13 cellular contexts compared by ENCODE assay signal in the genomic region with DNA sequence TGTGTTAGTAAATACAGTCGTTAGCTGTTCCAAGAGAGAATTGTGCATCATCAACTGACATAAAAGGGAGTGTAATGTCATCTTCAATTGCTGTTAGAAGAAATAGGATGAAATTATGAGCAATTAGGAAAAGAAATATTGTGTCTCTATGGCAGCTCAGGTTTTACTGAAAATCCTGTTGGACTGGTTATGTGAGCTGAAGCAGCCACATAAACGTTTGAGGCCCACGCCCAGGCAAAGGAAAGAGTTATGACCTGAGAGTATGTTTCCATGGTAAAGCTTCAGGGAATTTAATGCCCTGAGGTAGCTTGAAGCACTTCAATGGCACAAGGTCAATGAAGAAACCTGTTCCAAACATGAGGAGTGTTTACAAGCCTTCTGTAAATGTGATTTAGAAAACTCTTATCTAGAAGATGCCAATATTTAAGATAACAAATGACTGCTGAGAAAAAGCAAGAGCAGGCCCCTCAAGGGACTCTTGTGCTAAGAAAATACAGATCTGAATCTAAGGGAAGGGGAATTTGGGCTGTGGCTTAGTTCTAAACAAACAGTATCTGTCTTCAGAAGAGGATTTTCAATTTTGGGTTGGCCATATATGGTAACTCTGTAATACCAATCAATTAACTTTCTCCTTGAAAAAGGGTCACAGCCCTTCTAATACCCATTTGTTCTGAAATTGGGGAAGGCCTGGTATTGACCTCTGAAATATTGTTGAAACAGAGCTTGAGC.
A peak's percentile ranks its signal among the peaks of the same experiment; 100 is the strongest.
DNase-seq lines count a peak whose midpoint lies in the region; ATAC-seq and TF ChIP-seq lines count a peak whose summit lies in the region.
"Had no signal": no experiment of that assay in that cellular context is flagged by ENCODE, and none has a peak within 500 bp of the region (broad histone marks: within the 10 kb centered on the region; RNA-seq: fewer than 3 reads in every experiment).

No MANE protein-coding gene starts in this region.

- H3F3A ChIP-seq in PC-3 (ENCODE audit: low read length, unreplicated experiment), result no peaks in the 10 kb centered on the region

- H2AFZ ChIP-seq in ACC112 (ENCODE audit: low read length, unreplicated experiment), result peak overlapping the region; percentile 41
- no peak overlapping the region for H2AFZ ChIP-seq in PC-3 (ENCODE audit: low read length)

- H3K9ac ChIP-seq in PC-3 (ENCODE audit: low read length), result peak overlapping the region; percentile 27; the same call in 1 of the 2 replicates

- no peaks in the 10 kb centered on the region for H3K9me2 ChIP-seq in PC-3 (replicated peaks; ENCODE audit: low read length)

- ATAC-seq in HG03432 (IDR thresholded peaks at IDR 0.05; ENCODE audit: unreplicated experiment) (peak; percentile 82), PC-3 (peak; percentile 56; the same call in 1 of the 2 replicates)
- ATAC-seq in activated naive CD8-positive, alpha-beta T cell treated with anti-CD3 and anti-CD28 coated beads, Interleukin-2, amount 50 U/mL, for 24 hours, result no peak
- ATAC-seq: activated CD8-positive, alpha-beta T cell treated with anti-CD3 and anti-CD28 coated beads for 36 hours; psoas muscle; T-helper 17 cell had no signal

- H3K4me3 ChIP-seq in ACC112 (ENCODE audit: low read depth, low read length) (0 out of 2 replicates have a peak overlapping the region, but pooled peaks have one; percentile 26), PC-3 (ENCODE audit: low read length) (0 out of 2 replicates have a peak overlapping the region, but pooled peaks have one; percentile 20)
- H3K4me3 ChIP-seq: psoas muscle had no signal

- peak overlapping the region; percentile 69 for H3K4me2 ChIP-seq in PC-3 (ENCODE audit: low read length)

- no peak overlapping the region for H3K4me3 Mint-ChIP-seq in activated naive CD8-positive, alpha-beta T cell treated with anti-CD3 and anti-CD28 coated beads, Interleukin-2, amount 50 U/mL, for 24 hours
- H3K4me3 Mint-ChIP-seq: activated CD8-positive, alpha-beta T cell treated with anti-CD3 and anti-CD28 coated beads for 36 hours; T-helper 17 cell had no signal

- H3K27ac Mint-ChIP-seq in activated naive CD8-positive, alpha-beta T cell treated with anti-CD3 and anti-CD28 coated beads, Interleukin-2, amount 50 U/mL, for 24 hours, result no peak overlapping the region
- H3K27ac Mint-ChIP-seq: activated CD8-positive, alpha-beta T cell treated with anti-CD3 and anti-CD28 coated beads for 36 hours; T-helper 17 cell had no signal

- H3K36me3 ChIP-seq in ACC112 (ENCODE audit: insufficient read depth, low read length), result no peaks in the 10 kb centered on the region
- no peaks in the 10 kb centered on the region for H3K36me3 ChIP-seq in PC-3 (ENCODE audit: low read depth, low read length)

- H3K9me3 Mint-ChIP-seq in activated naive CD8-positive, alpha-beta T cell treated with anti-CD3 and anti-CD28 coated beads, Interleukin-2, amount 50 U/mL, for 24 hours, result peaks cover 4% of the 10 kb centered on the region

- DNase-seq in PC-3 (peak; percentile 87), left kidney (ENCODE audit: low read depth, low spot score) (peak; percentile 93), NOMO-1 treated with DMSO at 0.1 percent for 48 hours (lab: John Stamatoyannopoulos, UW; ENCODE audit: unreplicated experiment) (no peak), T-helper 9 cell (no peak)
- no peak for DNase-seq in activated naive CD8-positive, alpha-beta T cell treated with anti-CD3 and anti-CD28 coated beads, Interleukin-2, amount 50 U/mL, for 24 hours
- no peak for DNase-seq in activated T-cell treated with anti-CD3 and anti-CD28 coated beads, Interleukin-2, amount 50 U/mL, for 48 hours
- DNase-seq: activated CD8-positive, alpha-beta T cell treated with anti-CD3 and anti-CD28 coated beads for 36 hours; activated naive CD4-positive, alpha-beta T cell treated with Interleukin-2 at 50 U/mL for 16 hours; OCI-M1; psoas muscle; T-helper 17 cell had no signal

- intact Hi-C loops in PC-3 (cut with micrococcal nuclease), result no loop called here

- BruUV-seq in PC-3 (replicated peaks; lab: Mats Ljungman, UMichigan), result no TSS peak

- H3K4me1 Mint-ChIP-seq in activated naive CD8-positive, alpha-beta T cell treated with anti-CD3 and anti-CD28 coated beads, Interleukin-2, amount 50 U/mL, for 24 hours, result no peaks in the 10 kb centered on the region
- H3K4me1 Mint-ChIP-seq: T-helper 17 cell had no signal

- peaks cover 20% of the 10 kb centered on the region for H3K4me1 ChIP-seq in ACC112 (ENCODE audit: control insufficient read depth, insufficient read depth, low read length, unreplicated experiment)
- peaks cover 24% of the 10 kb centered on the region for H3K4me1 ChIP-seq in PC-3 (ENCODE audit: insufficient read depth, low read length)
- H3K4me1 ChIP-seq: psoas muscle had no signal

- POLR2A ChIA-PET in PC-3 (lab: Charles Lee; ENCODE audit: unreplicated experiment), result no interaction called here

- H4K20me1 ChIP-seq in PC-3 (ENCODE audit: low read length), result no peaks in the 10 kb centered on the region

- H3K27me3 ChIP-seq in ACC112 (ENCODE audit: insufficient read depth, low read length) (no peaks in the 10 kb centered on the region), PC-3 (ENCODE audit: low read length) (no peaks in the 10 kb centered on the region)

- no peaks in the 10 kb centered on the region for H3K27me3 Mint-ChIP-seq in activated naive CD8-positive, alpha-beta T cell treated with anti-CD3 and anti-CD28 coated beads, Interleukin-2, amount 50 U/mL, for 24 hours
- H3K27me3 Mint-ChIP-seq: activated CD8-positive, alpha-beta T cell treated with anti-CD3 and anti-CD28 coated beads for 36 hours; T-helper 17 cell had no signal

- no peak for TF ChIP-seq CTCF in PC-3 (conservative IDR thresholded peaks at IDR 0.05; ENCODE audit: low read depth, low read length)

- H3K9me3 ChIP-seq in PC-3 (ENCODE audit: low read length), result no peaks in the 10 kb centered on the region
- H3K9me3 ChIP-seq: psoas muscle had no signal

- H3K27ac ChIP-seq in ACC112 (ENCODE audit: low read depth, low read length) (peak overlapping the region; percentile 85), PC-3 (ENCODE audit: low read length) (peak overlapping the region; percentile 86)
- H3K27ac ChIP-seq: psoas muscle had no signal

- H3K36me3 Mint-ChIP-seq in activated naive CD8-positive, alpha-beta T cell treated with anti-CD3 and anti-CD28 coated beads, Interleukin-2, amount 50 U/mL, for 24 hours (ENCODE audit: low read depth), result no peaks in the 10 kb centered on the region

- no peaks in the 10 kb centered on the region for H3K79me2 ChIP-seq in ACC112 (ENCODE audit: control insufficient read depth, insufficient read depth, low read length, unreplicated experiment)
- H3K79me2 ChIP-seq in PC-3 (ENCODE audit: low read length), result no peaks in the 10 kb centered on the region

- CTCF ChIA-PET in PC-3 (lab: Charles Lee), result no interaction called here

Comparison
In these comparisons a context has a peak if more than half of its experiments do, and no peak if none do; other contexts are left out.
1. DNase-seq: peak in PC-3 (single experiment) and left kidney (single experiment); none in NOMO-1 treated with DMSO at 0.1 percent for 48 hours (single experiment), activated naive CD8-positive, alpha-beta T cell treated with anti-CD3 and anti-CD28 coated beads, Interleukin-2, amount 50 U/mL, for 24 hours (single experiment), T-helper 9 cell (single experiment) and activated T-cell treated with anti-CD3 and anti-CD28 coated beads, Interleukin-2, amount 50 U/mL, for 48 hours (0 of 2).